17 cellular contexts compared by ENCODE assay signal in the genomic region with DNA sequence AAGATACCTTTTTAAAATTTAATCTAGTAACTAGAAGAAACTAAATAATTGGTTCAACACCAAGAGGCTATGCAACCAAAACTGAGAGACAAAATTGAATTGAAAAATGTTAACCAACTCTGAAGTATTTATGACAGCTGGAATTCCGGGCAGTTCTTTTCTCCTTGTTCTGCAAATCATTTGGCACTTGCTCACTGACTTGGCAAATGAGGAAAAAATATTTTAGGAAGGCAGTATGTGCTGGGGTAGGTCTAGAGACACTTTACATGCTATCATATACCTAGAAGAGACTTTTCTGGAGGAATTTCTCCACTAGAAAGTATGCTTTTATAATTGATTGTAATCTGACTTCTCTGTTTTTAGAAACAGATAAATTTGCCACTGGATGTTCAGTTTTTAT. TPM values are rescaled to one million over a fixed set of nuclear protein-coding genes. Genes with fewer than 3 reads are reported as not detected.
DNase-seq lines count a peak whose midpoint lies in the region; ATAC-seq and TF ChIP-seq lines count a peak whose summit lies in the region.
"Had no signal": no experiment of that assay in that cellular context is flagged by ENCODE, and none has a peak within 500 bp of the region (broad histone marks: within the 10 kb centered on the region; RNA-seq: fewer than 3 reads in every experiment).

No MANE protein-coding gene starts in this region.

- DNase-seq in A673 (ENCODE audit: low spot score) (no peak), adipocyte (ENCODE audit: low read depth) (peak; percentile 32), hippocampal formation (lab: John Stamatoyannopoulos, UW) (no peak), occipital lobe (lab: John Stamatoyannopoulos, UW) (no peak), NCI-H1417 (lab: John Stamatoyannopoulos, UW) (no peak)
- DNase-seq: activated naive CD8-positive, alpha-beta T cell treated with anti-CD3 and anti-CD28 coated beads, Interleukin-2, amount 10 ng/mL, durations not matched to agents 7 days and 5 days; AML-193; EL; KG1; NCI-H1436 treated with DMSO at 0.1 percent for 48 hours; NCI-H446 treated with DMSO at 0.1 percent for 48 hours; Peyer's patch; stimulated activated CD4-positive, alpha-beta T cell treated with anti-CD3 and anti-CD28 coated beads, Interleukin-4, amount 100 ng/mL, for 1 hour; uterus had no signal

- POLR2A ChIA-PET in A673 (lab: Charles Lee; ENCODE audit: low non-redundant PET) (interaction anchor here (0.7 kb wide), 1 partner anchor 121 kb away, joined by 4 read pairs; no protein-coding TSS in a partner anchor), HEK293 (lab: Yijun Ruan, JAX) (no interaction called here)

- H3K27me3 ChIP-seq in A673 (replicated peaks; ENCODE audit: insufficient read depth, low read depth, low read length, poor library complexity) (no peaks in the 10 kb centered on the region), adipocyte (replicated peaks; ENCODE audit: control insufficient read depth, insufficient read depth, low read length) (no peaks in the 10 kb centered on the region), muscle layer of colon (ENCODE audit: control insufficient read depth in 1 of 2, insufficient read depth in 2 of 2, low read length in 2 of 2) (no peaks in the 10 kb centered on the region)
- H3K27me3 ChIP-seq: Peyer's patch, uterus had no signal

- TF ChIP-seq CTCF in A673 (conservative IDR thresholded peaks at IDR 0.05; ENCODE audit: low read depth, low read length) (no peak), HEK293 (tag by site-specific recombination; IDR thresholded peaks at IDR 0.05) (no peak)

- intact Hi-C loops in A673 (cut with micrococcal nuclease; ENCODE audit: unreplicated experiment): loop anchor here (2.0 kb wide), 1 partner anchor 185 kb away; no protein-coding TSS in a partner anchor

- peak overlapping the region; percentile 13 for H3K27ac ChIP-seq in A673 (ENCODE audit: low read depth, low read length, poor library complexity, severe bottlenecking)
- peak overlapping the region; percentile 6; the same call in 1 of the 2 replicates for H3K27ac ChIP-seq in HEK293 (ENCODE audit: extremely low read depth, low read depth, low read length)
- peak overlapping the region; percentile 25 for H3K27ac ChIP-seq in muscle layer of colon (ENCODE audit: low read depth, low read length)
- H3K27ac ChIP-seq: Peyer's patch, uterus had no signal

- no TSS peak for BruUV-seq in A673 (replicated peaks; lab: Mats Ljungman, UMichigan)

- no peaks in the 10 kb centered on the region for H3K9me3 ChIP-seq in A673 (ENCODE audit: low read depth, low read length, poor library complexity, severe bottlenecking)
- no peaks in the 10 kb centered on the region for H3K9me3 ChIP-seq in HEK293 (ENCODE audit: control insufficient read depth, insufficient read depth, low read depth, low read length)
- H3K9me3 ChIP-seq in adipocyte (ENCODE audit: control insufficient read depth, low read length): no peaks in the 10 kb centered on the region
- no peaks in the 10 kb centered on the region for H3K9me3 ChIP-seq in muscle layer of colon (ENCODE audit: low read length)
- H3K9me3 ChIP-seq: Peyer's patch, uterus had no signal

- H3K9ac ChIP-seq in adipocyte (ENCODE audit: low read length) (peak overlapping the region; percentile 62), muscle layer of colon (ENCODE audit: low read length) (no peak overlapping the region)

- CTCF ChIA-PET in A673 (lab: Charles Lee): interaction anchor here (0.6 kb wide), 1 partner anchor 49 kb away, joined by 3 read pairs; no protein-coding TSS in a partner anchor
- CTCF ChIA-PET in HEK293 (lab: Yijun Ruan, JAX): interaction anchor here (0.6 to 3.0 kb wide), 4 partner anchors 9 to 134 kb away, joined by 3 to 21 read pairs (median 11); a partner anchor contains a TSS

- ATAC-seq in HG03159 (IDR thresholded peaks at IDR 0.05; ENCODE audit: unreplicated experiment): no peak

- H3K4me1 ChIP-seq in A673 (ENCODE audit: insufficient read depth, low read length, poor library complexity, severe bottlenecking) (peaks cover 21% of the 10 kb centered on the region), HEK293 (ENCODE audit: control insufficient read depth, insufficient read depth, low read length) (peaks cover 3% of the 10 kb centered on the region; the same call in 1 of the 2 replicates), adipocyte (ENCODE audit: control insufficient read depth, insufficient read depth, low read length) (peaks cover 51% of the 10 kb centered on the region), muscle layer of colon (ENCODE audit: insufficient read depth, low read length) (peaks cover 42% of the 10 kb centered on the region)
- H3K4me1 ChIP-seq: uterus had no signal

- H3K36me3 ChIP-seq in A673 (ENCODE audit: insufficient read depth, low read length, poor library complexity, severe bottlenecking): peaks cover 62% of the 10 kb centered on the region
- peaks cover 14 to 65% of the 10 kb centered on the region in 2 experiments for H3K36me3 ChIP-seq in HEK293 (ENCODE audit: control insufficient read depth in 2 of 2, insufficient read depth in 1 of 2, low read length in 2 of 2)
- peaks cover 58% of the 10 kb centered on the region for H3K36me3 ChIP-seq in adipocyte (ENCODE audit: control insufficient read depth, insufficient read depth, low read length, severe bottlenecking)
- H3K36me3 ChIP-seq in muscle layer of colon (ENCODE audit: insufficient read depth, low read length): peaks cover 45% of the 10 kb centered on the region
- H3K36me3 ChIP-seq: uterus had no signal

- no peak overlapping the region for H3K4me3 ChIP-seq in A673 (ENCODE audit: low read depth, low read length, poor library complexity, severe bottlenecking)
- no peak overlapping the region for H3K4me3 ChIP-seq in HEK293 (ENCODE audit: low read depth, low read length)
- no peak overlapping the region for H3K4me3 ChIP-seq in adipocyte (ENCODE audit: low read length)
- no peak overlapping the region for H3K4me3 ChIP-seq in muscle layer of colon (ENCODE audit: low read depth in 1 of 2, low read length in 2 of 2)
- H3K4me3 ChIP-seq: Peyer's patch, uterus had no signal

TF ChIP-seq in HEK293, 187 proteins besides CTCF, POLR2A, EP300 and RAD21 (continues in another document):
- TF ChIP-seq, protein P1, sequence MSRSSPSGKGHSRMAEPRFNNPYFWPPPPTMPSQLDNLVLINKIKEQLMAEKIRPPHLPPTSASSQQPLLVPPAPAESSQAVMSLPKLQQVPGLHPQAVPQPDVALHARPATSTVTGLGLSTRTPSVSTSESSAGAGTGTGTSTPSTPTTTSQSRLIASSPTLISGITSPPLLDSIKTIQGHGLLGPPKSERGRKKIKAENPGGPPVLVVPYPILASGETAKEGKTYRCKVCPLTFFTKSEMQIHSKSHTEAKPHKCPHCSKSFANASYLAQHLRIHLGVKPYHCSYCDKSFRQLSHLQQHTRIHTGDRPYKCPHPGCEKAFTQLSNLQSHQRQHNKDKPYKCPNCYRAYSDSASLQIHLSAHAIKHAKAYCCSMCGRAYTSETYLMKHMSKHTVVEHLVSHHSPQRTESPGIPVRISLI (tag by site-specific recombination; IDR thresholded peaks at IDR 0.05): no peak
- TF ChIP-seq, protein P2, sequence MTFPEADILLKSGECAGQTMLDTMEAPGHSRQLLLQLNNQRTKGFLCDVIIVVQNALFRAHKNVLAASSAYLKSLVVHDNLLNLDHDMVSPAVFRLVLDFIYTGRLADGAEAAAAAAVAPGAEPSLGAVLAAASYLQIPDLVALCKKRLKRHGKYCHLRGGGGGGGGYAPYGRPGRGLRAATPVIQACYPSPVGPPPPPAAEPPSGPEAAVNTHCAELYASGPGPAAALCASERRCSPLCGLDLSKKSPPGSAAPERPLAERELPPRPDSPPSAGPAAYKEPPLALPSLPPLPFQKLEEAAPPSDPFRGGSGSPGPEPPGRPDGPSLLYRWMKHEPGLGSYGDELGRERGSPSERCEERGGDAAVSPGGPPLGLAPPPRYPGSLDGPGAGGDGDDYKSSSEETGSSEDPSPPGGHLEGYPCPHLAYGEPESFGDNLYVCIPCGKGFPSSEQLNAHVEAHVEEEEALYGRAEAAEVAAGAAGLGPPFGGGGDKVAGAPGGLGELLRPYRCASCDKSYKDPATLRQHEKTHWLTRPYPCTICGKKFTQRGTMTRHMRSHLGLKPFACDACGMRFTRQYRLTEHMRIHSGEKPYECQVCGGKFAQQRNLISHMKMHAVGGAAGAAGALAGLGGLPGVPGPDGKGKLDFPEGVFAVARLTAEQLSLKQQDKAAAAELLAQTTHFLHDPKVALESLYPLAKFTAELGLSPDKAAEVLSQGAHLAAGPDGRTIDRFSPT (tag by site-specific recombination; IDR thresholded peaks at IDR 0.05): no peak
- TF ChIP-seq, protein P3, sequence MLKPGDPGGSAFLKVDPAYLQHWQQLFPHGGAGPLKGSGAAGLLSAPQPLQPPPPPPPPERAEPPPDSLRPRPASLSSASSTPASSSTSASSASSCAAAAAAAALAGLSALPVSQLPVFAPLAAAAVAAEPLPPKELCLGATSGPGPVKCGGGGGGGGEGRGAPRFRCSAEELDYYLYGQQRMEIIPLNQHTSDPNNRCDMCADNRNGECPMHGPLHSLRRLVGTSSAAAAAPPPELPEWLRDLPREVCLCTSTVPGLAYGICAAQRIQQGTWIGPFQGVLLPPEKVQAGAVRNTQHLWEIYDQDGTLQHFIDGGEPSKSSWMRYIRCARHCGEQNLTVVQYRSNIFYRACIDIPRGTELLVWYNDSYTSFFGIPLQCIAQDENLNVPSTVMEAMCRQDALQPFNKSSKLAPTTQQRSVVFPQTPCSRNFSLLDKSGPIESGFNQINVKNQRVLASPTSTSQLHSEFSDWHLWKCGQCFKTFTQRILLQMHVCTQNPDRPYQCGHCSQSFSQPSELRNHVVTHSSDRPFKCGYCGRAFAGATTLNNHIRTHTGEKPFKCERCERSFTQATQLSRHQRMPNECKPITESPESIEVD (tag by site-specific recombination; IDR thresholded peaks at IDR 0.05): no peak
- no peak for TF ChIP-seq IKZF3 (tag by site-specific recombination; IDR thresholded peaks at IDR 0.05)
- TF ChIP-seq ZNF214 (tag by site-specific recombination; IDR thresholded peaks at IDR 0.05; ENCODE audit: borderline replicate concordance): no peak
- no peak for TF ChIP-seq OSR2 (tag by site-specific recombination; IDR thresholded peaks at IDR 0.05)
- TF ChIP-seq, protein P4, sequence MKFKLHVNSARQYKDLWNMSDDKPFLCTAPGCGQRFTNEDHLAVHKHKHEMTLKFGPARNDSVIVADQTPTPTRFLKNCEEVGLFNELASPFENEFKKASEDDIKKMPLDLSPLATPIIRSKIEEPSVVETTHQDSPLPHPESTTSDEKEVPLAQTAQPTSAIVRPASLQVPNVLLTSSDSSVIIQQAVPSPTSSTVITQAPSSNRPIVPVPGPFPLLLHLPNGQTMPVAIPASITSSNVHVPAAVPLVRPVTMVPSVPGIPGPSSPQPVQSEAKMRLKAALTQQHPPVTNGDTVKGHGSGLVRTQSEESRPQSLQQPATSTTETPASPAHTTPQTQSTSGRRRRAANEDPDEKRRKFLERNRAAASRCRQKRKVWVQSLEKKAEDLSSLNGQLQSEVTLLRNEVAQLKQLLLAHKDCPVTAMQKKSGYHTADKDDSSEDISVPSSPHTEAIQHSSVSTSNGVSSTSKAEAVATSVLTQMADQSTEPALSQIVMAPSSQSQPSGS (tag by site-specific recombination; IDR thresholded peaks at IDR 0.05; ENCODE audit: low read depth): no peak

RNA-seq across cellular contexts. Expression of a gene that starts 22.1 kb away (rescaled TPM):
- total RNA-seq in A673 (2021) (2.9 and 4.0 TPM in 2 replicates), occipital lobe (3.0 TPM)

RNA-seq across cellular contexts. Expression of a gene that starts 39.4 kb away (rescaled TPM):
- total RNA-seq in A673 (2021): 6.2 and 8.4 TPM in 2 replicates
- total RNA-seq in occipital lobe: 4.5 TPM

RNA-seq across cellular contexts. Expression of a gene that starts 59.8 kb away (rescaled TPM):
- total RNA-seq in A673 (2021) (133 and 143 TPM in 2 replicates), occipital lobe (80.6 TPM)
